ENCODE assay signal across 22 cellular contexts in genomic region chr21:45836694-45837670, GRCh38.
DNase-seq lines count a peak whose midpoint lies in the region; ATAC-seq, FAIRE-seq and TF ChIP-seq lines count a peak whose summit lies in the region.
"Had no signal": no experiment of that assay in that cellular context is flagged by ENCODE, and none has a peak within 500 bp of the region (broad histone marks: within the 10 kb centered on the region; RNA-seq: fewer than 3 reads in every experiment).

No MANE protein-coding gene starts in this region.

- ATAC-seq in HepG2 (no peak), right lobe of liver (no peak), K562 (peak; percentile 63), HG02852 (IDR thresholded peaks at IDR 0.05; ENCODE audit: unreplicated experiment) (no peak), GM21423 (IDR thresholded peaks at IDR 0.05; ENCODE audit: unreplicated experiment) (no peak), GM18502 (IDR thresholded peaks at IDR 0.05; ENCODE audit: poor library complexity, unreplicated experiment) (no peak)
- ATAC-seq: naive thymus-derived CD8-positive, alpha-beta T cell had no signal

- in situ Hi-C loops in HepG2 (cut with HindIII; ENCODE audit: extremely low pct_ligation_motif_present, low pct_unique_long_range_greater_than_20kb) = no loop called here
- in situ Hi-C loops in K562 (cut with MboI) = loop anchor here (25.0 kb wide), 1 partner anchor 875 kb away; no protein-coding TSS in a partner anchor

- H3K9ac ChIP-seq in HepG2 (ENCODE audit: insufficient read depth, low read depth, low read length) (no peak overlapping the region), K562 (ENCODE audit: insufficient read depth in 1 of 2, low read depth in 2 of 2, low read length in 2 of 2) (no peak overlapping the region)
- H3K9ac ChIP-seq: KMS-11 had no signal

- FAIRE-seq in HepG2 (lab: Jason Lieb, UNC) (no peak), K562 (lab: Jason Lieb, UNC) (no peak)
- FAIRE-seq: endometrium, GM12891, urothelium cell line had no signal

- TF ChIP-seq CTCF in HepG2 (CRISPR knock-in tag; IDR thresholded peaks at IDR 0.05) = no peak
- no peak for TF ChIP-seq CTCF in right lobe of liver (IDR thresholded peaks at IDR 0.05)
- peak in 1 of 3 experiments; percentile 42; a peak in 2 of 6 replicates for TF ChIP-seq CTCF in K562 (IDR thresholded peaks at IDR 0.05 in 2 of 3, conservative IDR thresholded peaks at IDR 0.05 in 1 of 3; ENCODE audit: insufficient read depth in 2 of 3, low read depth in 1 of 3, low read length in 3 of 3)

- TF ChIP-seq EP300 in HepG2 (IDR thresholded peaks at IDR 0.05; ENCODE audit: low read depth in 2 of 2, low read length in 2 of 2) = no peak
- no peak for TF ChIP-seq EP300 in HepG2 (CRISPR knock-in tag; IDR thresholded peaks at IDR 0.05; ENCODE audit: borderline replicate concordance)
- TF ChIP-seq EP300 in K562 (IDR thresholded peaks at IDR 0.05; ENCODE audit: low read length) = no peak

- H3K79me2 ChIP-seq in HepG2 (ENCODE audit: insufficient read depth, low read length) (no peaks in the 10 kb centered on the region), K562 (ENCODE audit: control insufficient read depth, insufficient read depth, low read length) (no peaks in the 10 kb centered on the region)
- H3K79me2 ChIP-seq: hepatocyte had no signal

- H3K4me1 ChIP-seq in HepG2 (ENCODE audit: insufficient read depth, low read length) = no peaks in the 10 kb centered on the region
- no peaks in the 10 kb centered on the region for H3K4me1 ChIP-seq in right lobe of liver
- peaks cover 0 to 7% of the 10 kb centered on the region in 2 experiments; a peak in 1 of 5 replicates for H3K4me1 ChIP-seq in K562 (replicated peaks in 1 of 2; ENCODE audit: control insufficient read depth in 2 of 2, insufficient read depth in 2 of 2, low read length in 2 of 2)

- H3K36me3 ChIP-seq in HepG2 (replicated peaks in 1 of 2; ENCODE audit: control insufficient read depth in 1 of 2, insufficient read depth in 2 of 2, low read length in 2 of 2) (no peaks in the 10 kb centered on the region), right lobe of liver (no peaks in the 10 kb centered on the region), K562 (ENCODE audit: control insufficient read depth, insufficient read depth, low read length) (no peaks in the 10 kb centered on the region)

- BruUV-seq in HepG2 (replicated peaks; lab: Mats Ljungman, UMichigan) = no TSS peak
- BruUV-seq in K562 (replicated peaks; lab: Mats Ljungman, UMichigan) = no TSS peak

- H3K27me3 ChIP-seq in HepG2 (ENCODE audit: control insufficient read depth in 1 of 2, insufficient read depth in 2 of 2, low read length in 2 of 2) (peaks cover 1 to 4% of the 10 kb centered on the region in 2 experiments; a peak in 2 of 5 replicates), right lobe of liver (no peaks in the 10 kb centered on the region), K562 (ENCODE audit: control insufficient read depth in 2 of 2, insufficient read depth in 2 of 2, low read length in 2 of 2) (peaks cover 14 to 48% of the 10 kb centered on the region in 2 experiments; a peak in 4 of 5 replicates)
- H3K27me3 ChIP-seq: hepatocyte had no signal

- no peak for TF ChIP-seq POLR2A in HepG2 (IDR thresholded peaks at IDR 0.05; ENCODE audit: insufficient read depth in 1 of 2, low read depth in 2 of 2, low read length in 2 of 2)
- TF ChIP-seq POLR2A in right lobe of liver (IDR thresholded peaks at IDR 0.05) = no peak
- no peak for TF ChIP-seq POLR2A in K562 (conservative IDR thresholded peaks at IDR 0.05)

- no peak overlapping the region for H2AFZ ChIP-seq in HepG2 (ENCODE audit: low read length)
- H2AFZ ChIP-seq in K562 (ENCODE audit: low read depth, low read length) = no peak overlapping the region
- H2AFZ ChIP-seq: hepatocyte had no signal

- intact Hi-C loops in HepG2 (cut with micrococcal nuclease; ENCODE audit: unreplicated experiment) = no loop called here
- intact Hi-C loops in right lobe of liver (cut with DNase I) = no loop called here
- intact Hi-C loops in K562 (cut with micrococcal nuclease) = no loop called here

- WGBS in HepG2 (ENCODE audit: low lambda C conversion rate) = 36% methylated on average over 12 of the region's 24 CpGs
- 64% methylated on average over 9 of the region's 24 CpGs for WGBS in right lobe of liver (ENCODE audit: insufficient coverage, low coverage, low lambda C conversion rate, missing lambda C conversion rate)
- WGBS in K562 (ENCODE audit: insufficient coverage, low coverage, missing lambda C conversion rate) = under 1% methylated on average over 24 of the region's 24 CpGs

- H4K20me1 ChIP-seq in HepG2 (ENCODE audit: insufficient read depth, low read length) (no peaks in the 10 kb centered on the region), K562 (replicated peaks; ENCODE audit: control insufficient read depth, insufficient read depth, low read length) (peaks cover 7% of the 10 kb centered on the region)

- no peak for DNase-seq in HepG2 (ENCODE audit: low spot score)
- no peak for DNase-seq in right lobe of liver
- DNase-seq in K562 (ENCODE audit: extremely low read depth in 1 of 4, low spot score in 3 of 4) = no peak
- peak; percentile 69 for DNase-seq in left kidney (ENCODE audit: low read depth, low spot score)
- DNase-seq in NCI-H1092 treated with DMSO at 0.1 percent for 48 hours (lab: John Stamatoyannopoulos, UW) = no peak
- DNase-seq: ACHN; activated naive CD4-positive, alpha-beta T cell treated with anti-CD3 and anti-CD28 coated beads for 36 hours; DMS153; NCI-H2081; NCI-H510A; stimulated activated CD4-positive, alpha-beta T cell treated with anti-CD3 and anti-CD28 coated beads, Interleukin-2, amount 100 ng/mL, for 48 hours; T-helper 1 cell had no signal

- no peak for TF ChIP-seq RAD21 in HepG2 (CRISPR knock-in tag; IDR thresholded peaks at IDR 0.05)
- TF ChIP-seq RAD21 in K562 (CRISPR knock-in tag; conservative IDR thresholded peaks at IDR 0.05 in 1 of 2, IDR thresholded peaks at IDR 0.05 in 1 of 2) = no peak; a peak in 1 of 4 replicates

- H3K9me3 ChIP-seq in HepG2 (ENCODE audit: low read length) (peaks cover 16% of the 10 kb centered on the region), right lobe of liver (peaks cover 0 to 4% (median 0%) of the 10 kb centered on the region in 4 donors), K562 (replicated peaks; ENCODE audit: control insufficient read depth, insufficient read depth, low read depth, low read length) (no peaks in the 10 kb centered on the region; the same call in 1 of the 2 replicates)

- no peaks in the 10 kb centered on the region for H3K9me1 ChIP-seq in K562 (ENCODE audit: control insufficient read depth, insufficient read depth, low read length)

- H3K27ac ChIP-seq in HepG2 (ENCODE audit: extremely low read length, insufficient read depth, low read length) (no peak overlapping the region), right lobe of liver (no peak overlapping the region), K562 (ENCODE audit: extremely low read depth, low read depth, low read length) (no peak overlapping the region)
- H3K27ac ChIP-seq: hepatocyte, KMS-11, skin epidermis had no signal

- no peak overlapping the region for H3K4me3 ChIP-seq in HepG2 (replicated peaks in 1 of 3; ENCODE audit: insufficient read depth in 1 of 3, low read depth in 2 of 3, low read length in 3 of 3)
- no peak overlapping the region for H3K4me3 ChIP-seq in right lobe of liver
- no peak overlapping the region for H3K4me3 ChIP-seq in K562
- H3K4me3 ChIP-seq: hepatocyte, skin epidermis had no signal

- POLR2A ChIA-PET in HepG2 (lab: Yijun Ruan, JAX) (no interaction called here), K562 (lab: Yijun Ruan, JAX) (no interaction called here)

- no peak overlapping the region for H3K4me2 ChIP-seq in HepG2 (ENCODE audit: low read depth, low read length)
- H3K4me2 ChIP-seq in K562 (ENCODE audit: insufficient read depth, low read length) = no peak overlapping the region
- H3K4me2 ChIP-seq: hepatocyte, KMS-11 had no signal

- CTCF ChIA-PET in HepG2 (lab: Yijun Ruan, JAX; ENCODE audit: low intra/inter-chr PET ratio, low total read pairs) (no interaction called here), K562 (lab: Yijun Ruan, JAX; ENCODE audit: low intra/inter-chr PET ratio) (no interaction called here)

TF ChIP-seq in HepG2, 621 proteins besides CTCF, POLR2A, EP300 and RAD21:
- TF ChIP-seq BHLHE40 (IDR thresholded peaks at IDR 0.05; ENCODE audit: low read length) (0 out of 2 replicates have a peak, but pooled peaks have one; percentile 36), ZBTB3 (CRISPR knock-in tag; IDR thresholded peaks at IDR 0.05; ENCODE audit: borderline replicate concordance, low read depth) (peak; percentile 94; the same call in 1 of the 2 replicates), MXD3 (CRISPR knock-in tag; IDR thresholded peaks at IDR 0.05) (no peak)

TF ChIP-seq in K562, 482 proteins besides CTCF, POLR2A, EP300 and RAD21 (continues in another document):
- TF ChIP-seq RFX5 (IDR thresholded peaks at IDR 0.05; ENCODE audit: low read depth, low read length) (no peak), ELF4 (CRISPR knock-in tag; IDR thresholded peaks at IDR 0.05) (no peak), CREB5 (CRISPR knock-in tag; IDR thresholded peaks at IDR 0.05) (no peak), RFX1 (IDR thresholded peaks at IDR 0.05) (no peak), ZNF316 (IDR thresholded peaks at IDR 0.05) (no peak), DPF2 (IDR thresholded peaks at IDR 0.05) (no peak), SRSF7 (optimal IDR thresholded peaks at IDR 0.05; ENCODE audit: low read depth, low read length) (no peak)

Comparison
In these comparisons a context has a peak if more than half of its experiments do, and no peak if none do; other contexts are left out.
1. Of the 241 proteins assayed by ChIP-seq in both HepG2 and K562: peak only in HepG2: BHLHE40; only in K562: none; in both: none; in neither: 239; mixed calls (peak in some experiments, not most) for 1.